Comparison of ENCODE assay signal across 29 cellular contexts in genomic region chr7:96915029-96915428, GRCh38.
"Had no signal": no experiment of that assay in that cellular context is flagged by ENCODE, and none has a peak within 500 bp of the region (broad histone marks: within the 10 kb centered on the region; RNA-seq: fewer than 3 reads in every experiment).

No MANE protein-coding gene starts in this region.

- H3K27me3 ChIP-seq: adrenal gland, body of pancreas, brain microvascular endothelial cell had no signal

- H3K27ac ChIP-seq: adrenal gland, body of pancreas, brain microvascular endothelial cell, breast epithelium, VCaP had no signal

- H3K9me3 ChIP-seq: adrenal gland, body of pancreas, breast epithelium had no signal

- H3K4me1 ChIP-seq: adrenal gland, body of pancreas, breast epithelium had no signal

- DNase-seq: activated B cell treated with CpG ODN at 0.5 μM for 24 hours; activated CD4-positive, alpha-beta memory T cell treated with anti-CD3 and anti-CD28 coated beads for 36 hours; activated CD4-positive, alpha-beta T cell treated with anti-CD3 and anti-CD28 coated beads for 4 hours; activated CD4-positive, alpha-beta T cell treated with anti-CD3 and anti-CD28 coated beads, Interleukin-2, amount 10 ng/mL, durations not matched to agents 24 days and 14 days; activated CD4-positive, alpha-beta T cell treated with anti-CD3 and anti-CD28 coated beads, Interleukin-2, amount 50 U/mL, for 1 hour; activated CD4-positive, alpha-beta T cell treated with anti-CD3 and anti-CD28 coated beads, Interleukin-2, amount 50 U/mL, for 4 hours; activated CD4-positive, CD25-positive, alpha-beta regulatory T cell treated with anti-CD3 and anti-CD28 coated beads, Interleukin-2, amount 50 U/mL, for 72 hours; activated CD8-positive, alpha-beta memory T cell treated with anti-CD3 and anti-CD28 coated beads, Interleukin-2, amount 50 U/mL, for 4 hours; activated CD8-positive, alpha-beta T cell treated with anti-CD3 and anti-CD28 coated beads for 36 hours; activated effector memory CD4-positive, alpha-beta T cell treated with anti-CD3 and anti-CD28 coated beads, Interleukin-2, amount 50 U/mL, for 16 hours; activated gamma-delta T cell treated with Interleukin-2 at 50 U/mL for 16 hours; activated naive CD4-positive, alpha-beta T cell; activated naive CD4-positive, alpha-beta T cell treated with anti-CD3 and anti-CD28 coated beads for 36 hours; activated naive CD4-positive, alpha-beta T cell treated with anti-CD3 and anti-CD28 coated beads, Interleukin-2, amount 50 U/mL, for 16 hours; activated naive CD8-positive, alpha-beta T cell treated with anti-CD3 and anti-CD28 coated beads for 36 hours; activated T-cell treated with anti-CD3 and anti-CD28 coated beads for 4 hours; activated T-cell treated with anti-CD3 and anti-CD28 coated beads, Interleukin-2, amount 50 U/mL, for 1 hour; activated T-cell treated with anti-CD3 and anti-CD28 coated beads, Interleukin-2, amount 50 U/mL, for 4 hours; activated T-cell treated with anti-CD3 and anti-CD28 coated beads, Interleukin-2, amount 50 U/mL, for 72 hours; adrenal gland; amniotic stem cell; aorta; body of pancreas; brain microvascular endothelial cell; central memory CD4-positive, alpha-beta T cell; T-helper 2 cell; T-helper 9 cell had no signal

- H3K36me3 ChIP-seq: adrenal gland, brain microvascular endothelial cell, breast epithelium had no signal

- H3K4me3 ChIP-seq: adrenal gland, body of pancreas, breast epithelium had no signal
